In the genomic region with DNA sequence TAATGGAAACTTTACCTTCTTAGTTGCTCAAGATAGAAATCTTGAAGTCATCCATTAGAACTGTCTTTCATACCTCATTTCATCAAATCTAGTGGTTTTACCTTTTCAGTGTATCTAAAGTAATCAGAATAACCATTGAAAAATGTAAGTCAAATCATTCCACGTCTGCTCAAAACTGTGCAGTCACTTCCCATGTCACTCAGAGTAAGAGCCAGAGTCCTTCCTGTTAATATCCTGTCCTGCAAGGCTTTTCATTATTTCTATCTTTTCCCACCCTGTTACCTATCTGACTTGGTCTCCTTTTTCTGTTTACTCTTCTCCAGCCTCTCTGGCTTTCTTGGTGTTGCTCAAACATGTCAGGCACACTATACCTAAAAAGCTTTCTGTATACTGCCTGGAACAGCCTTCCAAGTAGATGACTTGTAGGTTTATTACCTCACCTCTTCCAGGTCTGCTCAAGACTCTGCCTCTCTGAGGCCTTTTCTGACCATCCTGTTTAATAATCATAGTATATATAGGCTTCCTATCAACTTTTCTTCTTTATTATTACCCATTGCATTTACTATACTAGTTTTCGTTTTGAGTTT, we compare ENCODE assay signal across 14 cellular contexts. TPM values are rescaled to one million over a fixed set of nuclear protein-coding genes. Genes with fewer than 3 reads are reported as not detected.
DNase-seq lines count a peak whose midpoint lies in the region; ATAC-seq and TF ChIP-seq lines count a peak whose summit lies in the region.
"Had no signal": no experiment of that assay in that cellular context is flagged by ENCODE, and none has a peak within 500 bp of the region (broad histone marks: within the 10 kb centered on the region; RNA-seq: fewer than 3 reads in every experiment).

No MANE protein-coding gene starts in this region.

- H3K4me3 Mint-ChIP-seq in activated T-cell treated with anti-CD3 and anti-CD28 coated beads, Interleukin-2, amount 50 U/mL, for 24 hours: peak overlapping the region; percentile 34
- H3K4me3 Mint-ChIP-seq in activated T-cell treated with anti-CD3 and anti-CD28 coated beads, Interleukin-2, amount 50 U/mL, for 4 hours: no peak overlapping the region
- H3K4me3 Mint-ChIP-seq in glutamatergic neuron (ENCODE audit: unreplicated experiment): peak overlapping the region; percentile 66
- no peak overlapping the region for H3K4me3 Mint-ChIP-seq in stimulated activated effector memory CD8-positive, alpha-beta T cell treated with anti-CD3 and anti-CD28 coated beads, Interleukin-12 subunit alpha, Interleukin-12 subunit beta, amount 100 ng/mL, for 72 hours

- no peak for DNase-seq in activated T-cell treated with anti-CD3 and anti-CD28 coated beads, Interleukin-2, amount 50 U/mL, for 24 hours
- DNase-seq in activated T-cell treated with anti-CD3 and anti-CD28 coated beads, Interleukin-2, amount 50 U/mL, for 4 hours: no peak
- no peak for DNase-seq in glutamatergic neuron
- no peak for DNase-seq in stimulated activated effector memory CD8-positive, alpha-beta T cell treated with anti-CD3 and anti-CD28 coated beads, Interleukin-12 subunit alpha, Interleukin-12 subunit beta, amount 100 ng/mL, for 72 hours (ENCODE audit: low spot score in 2 of 2)
- DNase-seq: adrenal gland; H7; left colon; NCI-H1930; occipital lobe; stimulated activated CD4-positive, alpha-beta T cell treated with anti-CD3 and anti-CD28 coated beads, Interleukin-12 subunit alpha, Interleukin-12 subunit beta, amount 100 ng/mL, for 4 hours had no signal

- peak overlapping the region; percentile 12 for H3K27ac ChIP-seq in VCaP
- H3K27ac ChIP-seq: adrenal gland had no signal

- H3K27me3 Mint-ChIP-seq in activated T-cell treated with anti-CD3 and anti-CD28 coated beads, Interleukin-2, amount 50 U/mL, for 24 hours: no peaks in the 10 kb centered on the region
- H3K27me3 Mint-ChIP-seq in activated T-cell treated with anti-CD3 and anti-CD28 coated beads, Interleukin-2, amount 50 U/mL, for 4 hours (ENCODE audit: low read depth): no peaks in the 10 kb centered on the region
- peaks cover 3% of the 10 kb centered on the region for H3K27me3 Mint-ChIP-seq in glutamatergic neuron (ENCODE audit: unreplicated experiment)

- H3K9me3 Mint-ChIP-seq in activated T-cell treated with anti-CD3 and anti-CD28 coated beads, Interleukin-2, amount 50 U/mL, for 24 hours: peaks cover 12% of the 10 kb centered on the region
- H3K9me3 Mint-ChIP-seq in activated T-cell treated with anti-CD3 and anti-CD28 coated beads, Interleukin-2, amount 50 U/mL, for 4 hours: no peaks in the 10 kb centered on the region
- peaks cover 10% of the 10 kb centered on the region for H3K9me3 Mint-ChIP-seq in glutamatergic neuron (ENCODE audit: unreplicated experiment)
- no peaks in the 10 kb centered on the region for H3K9me3 Mint-ChIP-seq in stimulated activated effector memory CD8-positive, alpha-beta T cell treated with anti-CD3 and anti-CD28 coated beads, Interleukin-12 subunit alpha, Interleukin-12 subunit beta, amount 100 ng/mL, for 72 hours

- ATAC-seq in activated T-cell treated with anti-CD3 and anti-CD28 coated beads, Interleukin-2, amount 50 U/mL, for 4 hours: no peak
- ATAC-seq in stimulated activated effector memory CD8-positive, alpha-beta T cell treated with anti-CD3 and anti-CD28 coated beads, Interleukin-12 subunit alpha, Interleukin-12 subunit beta, amount 100 ng/mL, for 72 hours: no peak
- ATAC-seq in GM21576 (IDR thresholded peaks at IDR 0.05; ENCODE audit: unreplicated experiment): no peak
- no peak for ATAC-seq in HG03571 (IDR thresholded peaks at IDR 0.05; ENCODE audit: unreplicated experiment)
- no peak for ATAC-seq in HG02798 (IDR thresholded peaks at IDR 0.05; ENCODE audit: poor library complexity, unreplicated experiment)
- ATAC-seq: left colon had no signal

- TF ChIP-seq CTCF in VCaP (conservative IDR thresholded peaks at IDR 0.05): no peak
- TF ChIP-seq CTCF in glutamatergic neuron (IDR thresholded peaks at IDR 0.05; ENCODE audit: partially characterized antibody, unreplicated experiment): no peak

- peak overlapping the region; percentile 32 for H3K27ac Mint-ChIP-seq in activated T-cell treated with anti-CD3 and anti-CD28 coated beads, Interleukin-2, amount 50 U/mL, for 24 hours
- no peak overlapping the region for H3K27ac Mint-ChIP-seq in glutamatergic neuron (ENCODE audit: unreplicated experiment)
- H3K27ac Mint-ChIP-seq in stimulated activated effector memory CD8-positive, alpha-beta T cell treated with anti-CD3 and anti-CD28 coated beads, Interleukin-12 subunit alpha, Interleukin-12 subunit beta, amount 100 ng/mL, for 72 hours: peak overlapping the region; percentile 16

- H3K36me3 Mint-ChIP-seq in activated T-cell treated with anti-CD3 and anti-CD28 coated beads, Interleukin-2, amount 50 U/mL, for 24 hours (ENCODE audit: low read depth): peaks cover 65% of the 10 kb centered on the region
- H3K36me3 Mint-ChIP-seq in activated T-cell treated with anti-CD3 and anti-CD28 coated beads, Interleukin-2, amount 50 U/mL, for 4 hours (ENCODE audit: insufficient read depth): peaks cover 30% of the 10 kb centered on the region
- peaks cover 26% of the 10 kb centered on the region for H3K36me3 Mint-ChIP-seq in glutamatergic neuron (ENCODE audit: unreplicated experiment)
- peaks cover 34% of the 10 kb centered on the region for H3K36me3 Mint-ChIP-seq in stimulated activated effector memory CD8-positive, alpha-beta T cell treated with anti-CD3 and anti-CD28 coated beads, Interleukin-12 subunit alpha, Interleukin-12 subunit beta, amount 100 ng/mL, for 72 hours

- H3K4me1 Mint-ChIP-seq in activated T-cell treated with anti-CD3 and anti-CD28 coated beads, Interleukin-2, amount 50 U/mL, for 24 hours (ENCODE audit: low read depth): peaks cover 44% of the 10 kb centered on the region
- H3K4me1 Mint-ChIP-seq in activated T-cell treated with anti-CD3 and anti-CD28 coated beads, Interleukin-2, amount 50 U/mL, for 4 hours (ENCODE audit: low read depth): peaks cover 33% of the 10 kb centered on the region
- peaks cover 13% of the 10 kb centered on the region for H3K4me1 Mint-ChIP-seq in glutamatergic neuron (ENCODE audit: low read depth, unreplicated experiment)
- H3K4me1 Mint-ChIP-seq in stimulated activated effector memory CD8-positive, alpha-beta T cell treated with anti-CD3 and anti-CD28 coated beads, Interleukin-12 subunit alpha, Interleukin-12 subunit beta, amount 100 ng/mL, for 72 hours: peaks cover 25% of the 10 kb centered on the region

RNA-seq across cellular contexts. Expression of gene C2orf69, which starts 3.4 kb away (rescaled TPM):
- 10 to 100 TPM; 15.1 to 17.8 (median 17.7) TPM for total RNA-seq in activated T-cell treated with anti-CD3 and anti-CD28 coated beads, Interleukin-2, amount 50 U/mL, for 4 hours
- total RNA-seq in glutamatergic neuron (ENCODE audit: unreplicated experiment): 27.3 TPM

RNA-seq across cellular contexts. Expression of gene TYW5, which starts 40.8 kb away (rescaled TPM):
- 1 to 10 TPM; 8.5 to 9.8 (median 9.7) TPM for total RNA-seq in activated T-cell treated with anti-CD3 and anti-CD28 coated beads, Interleukin-2, amount 50 U/mL, for 4 hours
- 8.5 TPM for total RNA-seq in glutamatergic neuron (ENCODE audit: unreplicated experiment)

RNA-seq across cellular contexts. Expression of gene MAIP1, which starts 40.9 kb away (rescaled TPM):
- total RNA-seq in activated T-cell treated with anti-CD3 and anti-CD28 coated beads, Interleukin-2, amount 50 U/mL, for 4 hours: 10 to 100 TPM; 51.1 to 53.7 (median 53.6) TPM
- total RNA-seq in glutamatergic neuron (ENCODE audit: unreplicated experiment): 18.1 TPM

Comparison
In these comparisons a context has a peak if more than half of its experiments do, and no peak if none do; other contexts are left out.
1. H3K4me3 Mint-ChIP-seq: peak in activated T-cell treated with anti-CD3 and anti-CD28 coated beads, Interleukin-2, amount 50 U/mL, for 24 hours (single experiment) and glutamatergic neuron (single experiment); none in activated T-cell treated with anti-CD3 and anti-CD28 coated beads, Interleukin-2, amount 50 U/mL, for 4 hours (single experiment) and stimulated activated effector memory CD8-positive, alpha-beta T cell treated with anti-CD3 and anti-CD28 coated beads, Interleukin-12 subunit alpha, Interleukin-12 subunit beta, amount 100 ng/mL, for 72 hours (single experiment).